13 cellular contexts compared by ENCODE assay signal in genomic region chr15:100716456-100717085, GRCh38.
"Had no signal": no experiment of that assay in that cellular context is flagged by ENCODE, and none has a peak within 500 bp of the region (broad histone marks: within the 10 kb centered on the region; RNA-seq: fewer than 3 reads in every experiment).

No MANE protein-coding gene starts in this region.

- H3K4me3 ChIP-seq: cardiac muscle cell, left ventricle myocardium inferior, prostate gland, upper lobe of right lung had no signal

- H3K9me3 Mint-ChIP-seq: natural killer cell treated with Interleukin-12 subunit alpha and Interleukin-12 subunit beta and Interleukin-15 and Interleukin-18, amount 100 ng/mL, for 72 hours; stimulated activated naive CD8-positive, alpha-beta T cell treated with anti-CD3 and anti-CD28 coated beads, Interleukin-15, Interleukin-2, amounts not matched to agents 100 ng/mL and 50 ng/mL, for 24 hours; T-cell had no signal

- H3K4me3 Mint-ChIP-seq: natural killer cell treated with Interleukin-12 subunit alpha and Interleukin-12 subunit beta and Interleukin-15 and Interleukin-18, amount 100 ng/mL, for 72 hours; stimulated activated naive CD8-positive, alpha-beta T cell treated with anti-CD3 and anti-CD28 coated beads, Interleukin-15, Interleukin-2, amounts not matched to agents 100 ng/mL and 50 ng/mL, for 24 hours; T-cell had no signal

- H3K9me3 ChIP-seq: left ventricle myocardium inferior, prostate gland, upper lobe of right lung had no signal

- H3K27ac ChIP-seq: cardiac muscle cell, left ventricle myocardium inferior, prostate gland had no signal

- H3K36me3 Mint-ChIP-seq: natural killer cell treated with Interleukin-12 subunit alpha and Interleukin-12 subunit beta and Interleukin-15 and Interleukin-18, amount 100 ng/mL, for 72 hours; T-cell had no signal

- H3K27ac Mint-ChIP-seq: natural killer cell treated with Interleukin-12 subunit alpha and Interleukin-12 subunit beta and Interleukin-15 and Interleukin-18, amount 100 ng/mL, for 72 hours; stimulated activated naive CD8-positive, alpha-beta T cell treated with anti-CD3 and anti-CD28 coated beads, Interleukin-15, Interleukin-2, amounts not matched to agents 100 ng/mL and 50 ng/mL, for 24 hours; T-cell had no signal

- ATAC-seq: natural killer cell treated with Interleukin-12 subunit alpha and Interleukin-12 subunit beta and Interleukin-15 and Interleukin-18, amount 100 ng/mL, for 72 hours; T-cell had no signal

- H3K36me3 ChIP-seq: cardiac muscle cell, left ventricle myocardium inferior, prostate gland, upper lobe of right lung had no signal

- H3K27me3 ChIP-seq: cardiac muscle cell, upper lobe of right lung had no signal

- H3K4me1 Mint-ChIP-seq: T-cell had no signal

- DNase-seq: activated CD4-positive, CD25-positive, alpha-beta regulatory T cell treated with anti-CD3 and anti-CD28 coated beads, Interleukin-2, amount 50 U/mL, for 72 hours; activated effector memory CD4-positive, alpha-beta T cell treated with Interleukin-2 at 50 U/mL for 16 hours; activated naive CD4-positive, alpha-beta T cell treated with anti-CD3 and anti-CD28 coated beads, Interleukin-2, amount 50 U/mL, for 16 hours; activated T-cell treated with anti-CD3 and anti-CD28 coated beads, Interleukin-2, amount 50 U/mL, for 1 hour; left ventricle myocardium inferior; mesendoderm; T-cell; T-helper 9 cell had no signal

- H3K27me3 Mint-ChIP-seq: stimulated activated naive CD8-positive, alpha-beta T cell treated with anti-CD3 and anti-CD28 coated beads, Interleukin-15, Interleukin-2, amounts not matched to agents 100 ng/mL and 50 ng/mL, for 24 hours had no signal
